In genomic region chrX:46446727-46447378, GRCh38 we compare ENCODE assay signal across 8 cellular contexts.
DNase-seq lines count a peak whose midpoint lies in the region; ATAC-seq and TF ChIP-seq lines count a peak whose summit lies in the region.

No MANE protein-coding gene starts in this region.

- H3K4me1 Mint-ChIP-seq in immature natural killer cell: peaks cover 8 to 25% of the 10 kb centered on the region in 2 donors

- H3K36me3 ChIP-seq in ACC112 (ENCODE audit: insufficient read depth, low read length) (0 out of 2 replicates have a peak, but pooled peaks cover 3% of the 10 kb centered on the region), mammary epithelial cell (ENCODE audit: insufficient read depth, low read length) (no peaks in the 10 kb centered on the region)

- TSS peak; percentile 30 for BruUV-seq in mammary epithelial cell (replicated peaks; lab: Mats Ljungman, UMichigan)

- WGBS in mammary epithelial cell (ENCODE audit: low coverage, missing lambda C conversion rate): 44% methylated on average over 24 of the region's 51 CpGs

- H3K9ac ChIP-seq in mammary epithelial cell (ENCODE audit: insufficient read depth, low read length): peak overlapping the region; percentile 74

- H4K20me1 ChIP-seq in mammary epithelial cell (ENCODE audit: insufficient read depth, low read length): no peaks in the 10 kb centered on the region

- H3K27ac ChIP-seq in ACC112 (ENCODE audit: low read depth, low read length) (peak overlapping the region; percentile 83), mammary epithelial cell (ENCODE audit: insufficient read depth, low read depth, low read length) (peak overlapping the region; percentile 71)

- CTCF ChIA-PET in mammary epithelial cell (lab: Charles Lee; ENCODE audit: low non-redundant PET): no interaction called here

- no peaks in the 10 kb centered on the region for H3K9me3 Mint-ChIP-seq in immature natural killer cell

- H3K4me1 ChIP-seq in ACC112 (ENCODE audit: control insufficient read depth, insufficient read depth, low read length, unreplicated experiment) (peaks cover 21% of the 10 kb centered on the region), mammary epithelial cell (ENCODE audit: insufficient read depth, low read length) (peaks cover 11% of the 10 kb centered on the region)

- no peaks in the 10 kb centered on the region for H3K9me3 ChIP-seq in mammary epithelial cell (replicated peaks; ENCODE audit: insufficient read depth, low read length)

- peak overlapping the region; percentile 83 to 89 (median 88) for H3K4me3 Mint-ChIP-seq in immature natural killer cell

- H2AFZ ChIP-seq in ACC112 (ENCODE audit: low read length, unreplicated experiment) (peak overlapping the region; percentile 90), mammary epithelial cell (ENCODE audit: low read depth, low read length) (peak overlapping the region; percentile 94)

- no peaks in the 10 kb centered on the region for H3K27me3 ChIP-seq in ACC112 (ENCODE audit: insufficient read depth, low read length)
- H3K27me3 ChIP-seq in mammary epithelial cell (ENCODE audit: insufficient read depth, low read length): peaks cover 3% of the 10 kb centered on the region

- H3K79me2 ChIP-seq in ACC112 (ENCODE audit: control insufficient read depth, insufficient read depth, low read length, unreplicated experiment): peaks cover 6% of the 10 kb centered on the region
- H3K79me2 ChIP-seq in mammary epithelial cell (ENCODE audit: insufficient read depth, low read length): peaks cover 14% of the 10 kb centered on the region

- ATAC-seq in GM18858 (IDR thresholded peaks at IDR 0.05; ENCODE audit: unreplicated experiment) (peak; percentile 73), HG03064 (IDR thresholded peaks at IDR 0.05; ENCODE audit: low read depth, unreplicated experiment) (peak; percentile 91)

- H3K4me2 ChIP-seq in mammary epithelial cell (ENCODE audit: insufficient read depth, low read depth, low read length): peak overlapping the region; percentile 72

- dilution Hi-C loops in mammary epithelial cell (cut with HindIII; ENCODE audit: low sequenced_read_pairs): no loop called here

- intact Hi-C loops in mammary epithelial cell (cut with micrococcal nuclease): no loop called here

- in situ Hi-C loops in mammary epithelial cell (cut with MboI; ENCODE audit: low sequenced_read_pairs in 2 of 2): no loop called here

- TF ChIP-seq CTCF in WI38 (IDR thresholded peaks at IDR 0.05; ENCODE audit: low read depth, low read length) (no peak), mammary epithelial cell (conservative IDR thresholded peaks at IDR 0.05 in 1 of 2, IDR thresholded peaks at IDR 0.05 in 1 of 2; ENCODE audit: extremely low read depth in 1 of 2, insufficient read depth in 1 of 2, low read depth in 1 of 2, low read length in 2 of 2) (no peak)

- peak overlapping the region; percentile 95 to 99 (median 98) for H3K27ac Mint-ChIP-seq in immature natural killer cell

- peaks cover 0 to 3% (median 0%) of the 10 kb centered on the region in 3 donors for H3K36me3 Mint-ChIP-seq in immature natural killer cell

- H3K4me3 ChIP-seq in ACC112 (ENCODE audit: low read depth, low read length) (peak overlapping the region; percentile 90), WI38 (ENCODE audit: low read depth, low read length) (peak overlapping the region; percentile 64), mammary epithelial cell (replicated peaks in 1 of 3; ENCODE audit: insufficient read depth in 1 of 3, low read depth in 2 of 3, low read length in 3 of 3) (peak overlapping the region; percentile 39 to 72 (median 65))

- DNase-seq in NCI-H2196 (lab: John Stamatoyannopoulos, UW; ENCODE audit: unreplicated experiment) (peak; percentile 79), mammary epithelial cell (peak; percentile 52), immature natural killer cell (peak; percentile 91 to 92 (median 91)), smooth muscle cell of the brain vasculature (ENCODE audit: low read depth, low spot score) (peak; percentile 20)

- peaks cover 5 to 16% (median 6%) of the 10 kb centered on the region in 3 donors for H3K27me3 Mint-ChIP-seq in immature natural killer cell (ENCODE audit: low read depth in 3 of 3)

Comparison
In these comparisons a context has a peak if more than half of its experiments do, and no peak if none do; other contexts are left out.
1. Peak in every context shown above with its lines: DNase-seq, ATAC-seq, H3K4me3 ChIP-seq and H3K27ac ChIP-seq.
2. DNase-seq: peak in every context shown above with its lines; median percentile 91 in immature natural killer cell; 79 in NCI-H2196; 52 in mammary epithelial cell; 20 in smooth muscle cell of the brain vasculature.